ENCODE assay signal across 17 cellular contexts in the genomic region with DNA sequence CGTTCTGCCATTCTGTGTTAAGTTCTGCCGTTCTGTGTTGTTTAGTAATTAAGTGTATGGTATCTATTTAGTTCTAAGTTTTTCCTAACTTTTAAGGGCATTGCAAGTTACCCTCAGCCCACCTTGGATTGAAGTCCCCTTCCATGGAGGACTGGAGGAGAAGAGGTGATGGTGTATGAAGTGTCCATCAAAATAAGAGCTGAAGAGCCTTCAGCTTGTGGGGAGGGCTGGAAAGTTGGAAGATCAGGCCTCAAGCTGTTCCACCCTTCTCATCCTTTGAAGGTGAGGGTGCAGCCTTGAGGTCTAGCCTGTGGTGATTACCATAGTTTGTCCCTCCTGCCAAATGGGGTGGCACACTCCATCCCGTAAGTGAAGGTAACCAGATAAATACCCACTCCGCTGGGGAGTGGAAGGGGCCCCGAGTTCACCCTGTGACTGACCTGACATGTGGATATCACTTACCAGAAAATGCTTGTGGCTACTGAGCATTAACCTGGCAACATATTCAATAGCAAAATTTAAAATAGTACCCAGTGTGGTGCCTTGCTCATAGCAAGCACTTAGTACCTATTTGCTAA.
DNase-seq lines count a peak whose midpoint lies in the region; ATAC-seq, FAIRE-seq and TF ChIP-seq lines count a peak whose summit lies in the region.
"Had no signal": no experiment of that assay in that cellular context is flagged by ENCODE, and none has a peak within 500 bp of the region (broad histone marks: within the 10 kb centered on the region; RNA-seq: fewer than 3 reads in every experiment).

No MANE protein-coding gene starts in this region.

- H3K27ac ChIP-seq in A549 (peak overlapping the region in 1 of 2 experiments; percentile 61; a peak in 3 of 6 replicates), lung (ENCODE audit: low read depth in 1 of 2, low read length in 1 of 2) (peak overlapping the region; percentile 26 to 74)
- peak overlapping the region; percentile 66 for H3K27ac ChIP-seq in CD4-positive, CD25-positive, alpha-beta regulatory T cell (ENCODE audit: insufficient read depth, low read length, poor library complexity, severe bottlenecking)
- H3K27ac ChIP-seq: C4-2B, neural progenitor cell had no signal

- H3K36me3 ChIP-seq in CD4-positive, CD25-positive, alpha-beta regulatory T cell (ENCODE audit: control insufficient read depth, insufficient read depth, low read length), result no peaks in the 10 kb centered on the region
- peaks cover 0 to 3% of the 10 kb centered on the region in 2 donors for H3K36me3 ChIP-seq in lung (ENCODE audit: control insufficient read depth in 2 of 2, insufficient read depth in 2 of 2, low read length in 2 of 2)
- H3K36me3 ChIP-seq: neural progenitor cell had no signal

- POLR2A ChIA-PET in A549 (lab: Yijun Ruan, JAX), result no interaction called here
- POLR2A ChIA-PET in activated CD8-positive, alpha-beta T cell treated with anti-CD3 and anti-CD28 coated beads, Interleukin-2, amount 10 ng/mL, durations not matched to agents 7 days and 5 days (lab: Charles Lee), result no interaction called here

- H3K27ac Mint-ChIP-seq in CD4-positive, CD25-positive, alpha-beta regulatory T cell, result peak overlapping the region; percentile 76 to 99 (median 87)
- peak overlapping the region; percentile 64 for H3K27ac Mint-ChIP-seq in activated CD8-positive, alpha-beta T cell treated with anti-CD3 and anti-CD28 coated beads, Interleukin-2, amount 10 ng/mL, durations not matched to agents 7 days and 5 days
- H3K27ac Mint-ChIP-seq: neural progenitor cell had no signal

- no peaks in the 10 kb centered on the region for H3K9me3 Mint-ChIP-seq in CD4-positive, CD25-positive, alpha-beta regulatory T cell
- H3K9me3 Mint-ChIP-seq in activated CD8-positive, alpha-beta T cell treated with anti-CD3 and anti-CD28 coated beads, Interleukin-2, amount 10 ng/mL, durations not matched to agents 7 days and 5 days (ENCODE audit: insufficient read depth), result no peaks in the 10 kb centered on the region
- H3K9me3 Mint-ChIP-seq: neural progenitor cell; stimulated activated effector memory CD8-positive, alpha-beta T cell treated with anti-CD3 and anti-CD28 coated beads, Interleukin-12 subunit alpha, Interleukin-12 subunit beta, amount 100 ng/mL, for 72 hours had no signal

- CTCF ChIA-PET in A549 (lab: Yijun Ruan, JAX), result interaction anchor here (1.3 to 1.5 kb wide), 3 partner anchors 13 to 65 kb away, joined by 3 to 7 read pairs (median 6); no protein-coding TSS in a partner anchor
- CTCF ChIA-PET in activated CD8-positive, alpha-beta T cell treated with anti-CD3 and anti-CD28 coated beads, Interleukin-2, amount 10 ng/mL, durations not matched to agents 7 days and 5 days (lab: Charles Lee), result interaction anchor here (0.9 to 2.0 kb wide), 3 partner anchors 16 to 22 kb away, joined by 3 to 6 read pairs (median 3); no protein-coding TSS in a partner anchor

- H3K4me1 ChIP-seq in A549 (peaks cover 93% of the 10 kb centered on the region), lung (ENCODE audit: control insufficient read depth in 2 of 2, insufficient read depth in 2 of 2, low read length in 2 of 2) (peaks cover 17 to 55% of the 10 kb centered on the region in 2 donors)
- H3K4me1 ChIP-seq in CD4-positive, CD25-positive, alpha-beta regulatory T cell (ENCODE audit: control insufficient read depth, insufficient read depth, low read length, poor library complexity, severe bottlenecking), result peaks cover 83% of the 10 kb centered on the region
- H3K4me1 ChIP-seq: neural progenitor cell had no signal

- TF ChIP-seq POLR2A in A549 (IDR thresholded peaks at IDR 0.05; ENCODE audit: low read length), result no peak

- peak overlapping the region; percentile 64; the same call in 2 of the 3 replicates for H3K4me2 ChIP-seq in A549
- H3K4me2 ChIP-seq: neural progenitor cell had no signal

- H3K36me3 Mint-ChIP-seq in CD4-positive, CD25-positive, alpha-beta regulatory T cell, result no peaks in the 10 kb centered on the region
- H3K36me3 Mint-ChIP-seq in activated CD8-positive, alpha-beta T cell treated with anti-CD3 and anti-CD28 coated beads, Interleukin-2, amount 10 ng/mL, durations not matched to agents 7 days and 5 days (ENCODE audit: low read depth), result peaks cover 36% of the 10 kb centered on the region
- H3K36me3 Mint-ChIP-seq: neural progenitor cell; stimulated activated effector memory CD8-positive, alpha-beta T cell treated with anti-CD3 and anti-CD28 coated beads, Interleukin-12 subunit alpha, Interleukin-12 subunit beta, amount 100 ng/mL, for 72 hours had no signal

- WGBS in A549 (ENCODE audit: missing lambda C conversion rate), result 90% methylated on average over 5 of the region's 5 CpGs
- WGBS in lung, 2 donors, result 88 to 91% methylated on average over 5 of the region's 5 CpGs

- H3K27me3 ChIP-seq in CD4-positive, CD25-positive, alpha-beta regulatory T cell (ENCODE audit: control insufficient read depth, insufficient read depth, low read length), result no peaks in the 10 kb centered on the region
- no peaks in the 10 kb centered on the region for H3K27me3 ChIP-seq in lung (ENCODE audit: control insufficient read depth, insufficient read depth)
- H3K27me3 ChIP-seq: neural progenitor cell had no signal

- TF ChIP-seq CTCF in A549 (IDR thresholded peaks at IDR 0.05) (no peak), lung (IDR thresholded peaks at IDR 0.05; ENCODE audit: control extremely low read depth, extremely low read depth) (no peak)

- peak overlapping the region in 3 of 4 donors; percentile 46 to 79 (median 66) for H3K4me3 Mint-ChIP-seq in CD4-positive, CD25-positive, alpha-beta regulatory T cell
- no peak overlapping the region for H3K4me3 Mint-ChIP-seq in activated CD8-positive, alpha-beta T cell treated with anti-CD3 and anti-CD28 coated beads, Interleukin-2, amount 10 ng/mL, durations not matched to agents 7 days and 5 days
- H3K4me3 Mint-ChIP-seq: neural progenitor cell had no signal

- TF ChIP-seq RAD21 in A549 (conservative IDR thresholded peaks at IDR 0.05 in 1 of 2, IDR thresholded peaks at IDR 0.05 in 1 of 2), result no peak

- peaks cover 64 to 98% (median 72%) of the 10 kb centered on the region in 4 donors for H3K4me1 Mint-ChIP-seq in CD4-positive, CD25-positive, alpha-beta regulatory T cell
- peaks cover 89% of the 10 kb centered on the region for H3K4me1 Mint-ChIP-seq in activated CD8-positive, alpha-beta T cell treated with anti-CD3 and anti-CD28 coated beads, Interleukin-2, amount 10 ng/mL, durations not matched to agents 7 days and 5 days (ENCODE audit: low read depth)

- ATAC-seq in A549 (peak in 1 of 2 experiments; percentile 2; a peak in 1 of 6 replicates), lung (ENCODE audit: insufficient read depth, low FRiP score) (no peak), GM19395 (IDR thresholded peaks at IDR 0.05; ENCODE audit: unreplicated experiment) (no peak), HG02610 (IDR thresholded peaks at IDR 0.05; ENCODE audit: unreplicated experiment) (no peak), GM18858 (IDR thresholded peaks at IDR 0.05; ENCODE audit: unreplicated experiment) (no peak)
- ATAC-seq in CD4-positive, CD25-positive, alpha-beta regulatory T cell (ENCODE audit: low read depth in 2 of 2), result no peak
- ATAC-seq in activated CD8-positive, alpha-beta T cell treated with anti-CD3 and anti-CD28 coated beads, Interleukin-2, amount 10 ng/mL, durations not matched to agents 7 days and 5 days, result no peak
- ATAC-seq: sciatic nerve; stimulated activated effector memory CD8-positive, alpha-beta T cell treated with anti-CD3 and anti-CD28 coated beads, Interleukin-12 subunit alpha, Interleukin-12 subunit beta, amount 100 ng/mL, for 72 hours had no signal

- no peak for DNase-seq in A549 (ENCODE audit: low read depth in 1 of 2, low spot score in 1 of 2)
- DNase-seq in CD4-positive, CD25-positive, alpha-beta regulatory T cell, result no peak
- no peak for DNase-seq in activated CD8-positive, alpha-beta T cell treated with anti-CD3 and anti-CD28 coated beads, Interleukin-2, amount 10 ng/mL, durations not matched to agents 7 days and 5 days
- no peak for DNase-seq in lung (ENCODE audit: low spot score)
- DNase-seq in Kasumi-1 (lab: John Stamatoyannopoulos, UW), result no peak
- DNase-seq: activated CD4-positive, alpha-beta T cell treated with anti-CD3 and anti-CD28 coated beads for 48 hours; central memory CD4-positive, alpha-beta T cell; NCI-H1417 treated with DMSO at 0.1 percent for 48 hours; NCI-H345; stimulated activated CD4-positive, alpha-beta T cell treated with anti-CD3 and anti-CD28 coated beads, Interleukin-4, amount 100 ng/mL, for 4 hours had no signal

- no peaks in the 10 kb centered on the region for H3K27me3 Mint-ChIP-seq in CD4-positive, CD25-positive, alpha-beta regulatory T cell
- H3K27me3 Mint-ChIP-seq in activated CD8-positive, alpha-beta T cell treated with anti-CD3 and anti-CD28 coated beads, Interleukin-2, amount 10 ng/mL, durations not matched to agents 7 days and 5 days (ENCODE audit: low read depth), result no peaks in the 10 kb centered on the region

- no peak for FAIRE-seq in A549 (lab: Jason Lieb, UNC)

- H3K4me3 ChIP-seq in A549 (no peak overlapping the region), lung (no peak overlapping the region)
- H3K4me3 ChIP-seq in CD4-positive, CD25-positive, alpha-beta regulatory T cell (ENCODE audit: low read depth, low read length), result no peak overlapping the region
- H3K4me3 ChIP-seq: neural progenitor cell had no signal

- H3K9me3 ChIP-seq in A549, result no peaks in the 10 kb centered on the region
- no peaks in the 10 kb centered on the region for H3K9me3 ChIP-seq in CD4-positive, CD25-positive, alpha-beta regulatory T cell (ENCODE audit: control insufficient read depth in 2 of 2, low read length in 2 of 2)
- no peaks in the 10 kb centered on the region for H3K9me3 ChIP-seq in lung (ENCODE audit: control insufficient read depth in 2 of 2, insufficient read depth in 1 of 2, low read length in 1 of 2)

- TF ChIP-seq EP300 in A549 (IDR thresholded peaks at IDR 0.05), result no peak

TF ChIP-seq in A549, 52 proteins besides CTCF, POLR2A, EP300 and RAD21 (continues in another document):
- TF ChIP-seq ELK1 (IDR thresholded peaks at IDR 0.05; ENCODE audit: low read depth, low read length), result no peak
- TF ChIP-seq, protein P1, sequence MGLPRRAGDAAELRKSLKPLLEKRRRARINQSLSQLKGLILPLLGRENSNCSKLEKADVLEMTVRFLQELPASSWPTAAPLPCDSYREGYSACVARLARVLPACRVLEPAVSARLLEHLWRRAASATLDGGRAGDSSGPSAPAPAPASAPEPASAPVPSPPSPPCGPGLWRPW (IDR thresholded peaks at IDR 0.05), result no peak
- TF ChIP-seq SMC3 (IDR thresholded peaks at IDR 0.05), result no peak
- no peak for TF ChIP-seq KDM1A (IDR thresholded peaks at IDR 0.05; ENCODE audit: low read depth)
- no peak for TF ChIP-seq EHMT2 (IDR thresholded peaks at IDR 0.05; ENCODE audit: low read depth)
- no peak for TF ChIP-seq MAFK (IDR thresholded peaks at IDR 0.05; ENCODE audit: partially characterized antibody)
